ENCODE assay signal across 8 cellular contexts in genomic region chr17:17710728-17711541, GRCh38. TPM values are rescaled to one million over a fixed set of nuclear protein-coding genes. Genes with fewer than 3 reads are reported as not detected.
DNase-seq lines count a peak whose midpoint lies in the region; ATAC-seq, FAIRE-seq and TF ChIP-seq lines count a peak whose summit lies in the region.

No MANE protein-coding gene starts in this region.

- peaks cover 57% of the 10 kb centered on the region; the same call in 1 of the 2 replicates for H3F3A ChIP-seq in PC-9 (ENCODE audit: insufficient read depth, low read depth)

- TF ChIP-seq POLR2A in lower leg skin (IDR thresholded peaks at IDR 0.05), result no peak

- ATAC-seq in esophagus mucosa, result peak; percentile 86
- peak; percentile 88 to 92 (median 91) for ATAC-seq in pancreas
- no peak for ATAC-seq in HG02763 (IDR thresholded peaks at IDR 0.05; ENCODE audit: unreplicated experiment)

- POLR2A ChIA-PET in PC-9 (lab: Charles Lee; ENCODE audit: unreplicated experiment), result interaction anchor here (0.6 to 0.8 kb wide), 4 partner anchors 15 to 128 kb away, joined by 3 to 9 read pairs (median 5); no protein-coding TSS in a partner anchor

- H3K79me2 ChIP-seq in PC-9 (ENCODE audit: low read depth), result peaks cover 87% of the 10 kb centered on the region

- peak; percentile 78 for DNase-seq in COLO829 (ENCODE audit: low spot score)
- peak; percentile 96 to 98 for DNase-seq in PC-9
- DNase-seq in pancreas, result peak; percentile 84 to 89 (median 86)
- no peak for DNase-seq in lower leg skin (ENCODE audit: low spot score in 2 of 2)
- DNase-seq in activated T-helper 1 cell treated with anti-CD3 and anti-CD28 coated beads, Interleukin-12 subunit alpha, Interleukin-12 subunit beta, Interleukin-2, Interleukin-4 antibody, amounts not matched to agents 30 ng/mL and 10 ng/mL and 1 ng/mL, durations not matched to agents 14 hours and 24 hours and 36 hours (ENCODE audit: low spot score), result no peak
- no peak for DNase-seq in NCI-H2081 treated with DMSO at 0.1 percent for 48 hours (lab: John Stamatoyannopoulos, UW)

- FAIRE-seq in pancreas (lab: Jason Lieb, UNC), result no peak

- H3K36me3 Mint-ChIP-seq in activated T-helper 1 cell treated with anti-CD3 and anti-CD28 coated beads, Interleukin-12 subunit alpha, Interleukin-12 subunit beta, Interleukin-2, Interleukin-4 antibody, amounts not matched to agents 30 ng/mL and 10 ng/mL and 1 ng/mL, durations not matched to agents 14 hours and 24 hours and 36 hours (ENCODE audit: low read depth), result peaks cover 2% of the 10 kb centered on the region

- no peak overlapping the region for H2AFZ ChIP-seq in PC-9

- intact Hi-C loops in PC-9 (cut with micrococcal nuclease; ENCODE audit: unreplicated experiment) (loop anchor here (1.0 to 2.0 kb wide), 4 partner anchors 14 to 42 kb away; no protein-coding TSS in a partner anchor), pancreas (cut with DNase I) (no loop called here), lower leg skin (cut with DNase I; ENCODE audit: low total_unique reads) (no loop called here)
- intact Hi-C loops in activated T-helper 1 cell treated with anti-CD3 and anti-CD28 coated beads, Interleukin-12 subunit alpha, Interleukin-12 subunit beta, Interleukin-2, Interleukin-4 antibody, amounts not matched to agents 30 ng/mL and 10 ng/mL and 1 ng/mL, durations not matched to agents 14 hours and 24 hours and 36 hours (cut with micrococcal nuclease), result no loop called here

- TF ChIP-seq CTCF in PC-9 (conservative IDR thresholded peaks at IDR 0.05) (no peak), pancreas (IDR thresholded peaks at IDR 0.05) (no peak), lower leg skin (IDR thresholded peaks at IDR 0.05) (no peak)

- H3K4me3 ChIP-seq in PC-9, result peak overlapping the region; percentile 33; the same call in 1 of the 2 replicates
- H3K4me3 ChIP-seq in pancreas, result no peak overlapping the region
- H3K4me3 ChIP-seq in lower leg skin (ENCODE audit: low read depth, poor library complexity, severe bottlenecking), result no peak overlapping the region

- no peak overlapping the region for H3K4me3 Mint-ChIP-seq in activated T-helper 1 cell treated with anti-CD3 and anti-CD28 coated beads, Interleukin-12 subunit alpha, Interleukin-12 subunit beta, Interleukin-2, Interleukin-4 antibody, amounts not matched to agents 30 ng/mL and 10 ng/mL and 1 ng/mL, durations not matched to agents 14 hours and 24 hours and 36 hours

- peaks cover 47% of the 10 kb centered on the region for H3K4me1 ChIP-seq in PC-9 (replicated peaks; ENCODE audit: insufficient read depth)
- H3K4me1 ChIP-seq in pancreas, result peaks cover 11 to 36% (median 13%) of the 10 kb centered on the region in 3 donors

- CTCF ChIA-PET in PC-9 (lab: Charles Lee), result interaction anchor here (1.0 kb wide), 1 partner anchor 208 kb away, joined by 3 read pairs; no protein-coding TSS in a partner anchor

- BruUV-seq in PC-9 (replicated peaks; lab: Mats Ljungman, UMichigan), result no TSS peak

- H3K27ac ChIP-seq in PC-9, result peak overlapping the region; percentile 80
- H3K27ac ChIP-seq in pancreas, result peak overlapping the region; percentile 66 to 82 (median 80)

- 35 to 42% methylated on average over 15 to 16 of the region's 16 CpGs for WGBS in pancreas, 2 donors
- 51 to 59% methylated on average over 13 to 16 of the region's 16 CpGs for WGBS in lower leg skin, 2 donors

- H3K27ac Mint-ChIP-seq in activated T-helper 1 cell treated with anti-CD3 and anti-CD28 coated beads, Interleukin-12 subunit alpha, Interleukin-12 subunit beta, Interleukin-2, Interleukin-4 antibody, amounts not matched to agents 30 ng/mL and 10 ng/mL and 1 ng/mL, durations not matched to agents 14 hours and 24 hours and 36 hours, result no peak overlapping the region

- H3K36me3 ChIP-seq in PC-9 (ENCODE audit: low read depth), result no peaks in the 10 kb centered on the region
- no peaks in the 10 kb centered on the region for H3K36me3 ChIP-seq in pancreas

- H3K9me3 Mint-ChIP-seq in activated T-helper 1 cell treated with anti-CD3 and anti-CD28 coated beads, Interleukin-12 subunit alpha, Interleukin-12 subunit beta, Interleukin-2, Interleukin-4 antibody, amounts not matched to agents 30 ng/mL and 10 ng/mL and 1 ng/mL, durations not matched to agents 14 hours and 24 hours and 36 hours, result no peaks in the 10 kb centered on the region

- H4K20me1 ChIP-seq in PC-9 (ENCODE audit: insufficient read depth), result peaks cover 46% of the 10 kb centered on the region; the same call in 1 of the 2 replicates

- H3K9me3 ChIP-seq in PC-9 (ENCODE audit: insufficient read depth, low read depth) (no peaks in the 10 kb centered on the region), pancreas (no peaks in the 10 kb centered on the region)

- no peaks in the 10 kb centered on the region for H3K27me3 ChIP-seq in PC-9 (ENCODE audit: insufficient read depth, low read depth)
- H3K27me3 ChIP-seq in pancreas, result no peaks in the 10 kb centered on the region

- H3K27me3 Mint-ChIP-seq in activated T-helper 1 cell treated with anti-CD3 and anti-CD28 coated beads, Interleukin-12 subunit alpha, Interleukin-12 subunit beta, Interleukin-2, Interleukin-4 antibody, amounts not matched to agents 30 ng/mL and 10 ng/mL and 1 ng/mL, durations not matched to agents 14 hours and 24 hours and 36 hours (ENCODE audit: insufficient read depth), result no peaks in the 10 kb centered on the region

- H3K4me2 ChIP-seq in PC-9, result peak overlapping the region; percentile 84

- H3K9me2 ChIP-seq in PC-9 (ENCODE audit: insufficient read depth), result no peaks in the 10 kb centered on the region

- peaks cover 21% of the 10 kb centered on the region for H3K4me1 Mint-ChIP-seq in activated T-helper 1 cell treated with anti-CD3 and anti-CD28 coated beads, Interleukin-12 subunit alpha, Interleukin-12 subunit beta, Interleukin-2, Interleukin-4 antibody, amounts not matched to agents 30 ng/mL and 10 ng/mL and 1 ng/mL, durations not matched to agents 14 hours and 24 hours and 36 hours (ENCODE audit: low read depth)

RNA-seq across cellular contexts. Expression of gene RAI1, which starts 29.7 kb away (rescaled TPM):
- total RNA-seq in PC-9 (2021), result 86.3 and 92.9 TPM in 2 replicates
- total RNA-seq in esophagus mucosa, result 20.4 TPM
- total RNA-seq in pancreas, result 10 to 100 TPM; 12.1 to 21.6 (median 13.5) TPM
- 10 to 100 TPM; 21.1 to 23.9 TPM for polyA plus RNA-seq in pancreas
- total RNA-seq in lower leg skin, result 10 to 100 TPM; 19.4 to 38.2 (median 35.3) TPM
- 31.1 and 32.3 TPM in 2 replicates for total RNA-seq in activated T-helper 1 cell treated with anti-CD3 and anti-CD28 coated beads, Interleukin-12 subunit alpha, Interleukin-12 subunit beta, Interleukin-2, Interleukin-4 antibody, amounts not matched to agents 30 ng/mL and 10 ng/mL and 1 ng/mL, durations not matched to agents 14 hours and 24 hours and 36 hours

Comparison
In these comparisons a context has a peak if more than half of its experiments do, and no peak if none do; other contexts are left out.
1. DNase-seq: peak in COLO829 (single experiment), PC-9 (2 of 2) and pancreas (6 of 6); none in lower leg skin (0 of 2), activated T-helper 1 cell treated with anti-CD3 and anti-CD28 coated beads, Interleukin-12 subunit alpha, Interleukin-12 subunit beta, Interleukin-2, Interleukin-4 antibody, amounts not matched to agents 30 ng/mL and 10 ng/mL and 1 ng/mL, durations not matched to agents 14 hours and 24 hours and 36 hours (single experiment) and NCI-H2081 treated with DMSO at 0.1 percent for 48 hours (single experiment).